ENCODE assay signal across 28 cellular contexts in the genomic region with DNA sequence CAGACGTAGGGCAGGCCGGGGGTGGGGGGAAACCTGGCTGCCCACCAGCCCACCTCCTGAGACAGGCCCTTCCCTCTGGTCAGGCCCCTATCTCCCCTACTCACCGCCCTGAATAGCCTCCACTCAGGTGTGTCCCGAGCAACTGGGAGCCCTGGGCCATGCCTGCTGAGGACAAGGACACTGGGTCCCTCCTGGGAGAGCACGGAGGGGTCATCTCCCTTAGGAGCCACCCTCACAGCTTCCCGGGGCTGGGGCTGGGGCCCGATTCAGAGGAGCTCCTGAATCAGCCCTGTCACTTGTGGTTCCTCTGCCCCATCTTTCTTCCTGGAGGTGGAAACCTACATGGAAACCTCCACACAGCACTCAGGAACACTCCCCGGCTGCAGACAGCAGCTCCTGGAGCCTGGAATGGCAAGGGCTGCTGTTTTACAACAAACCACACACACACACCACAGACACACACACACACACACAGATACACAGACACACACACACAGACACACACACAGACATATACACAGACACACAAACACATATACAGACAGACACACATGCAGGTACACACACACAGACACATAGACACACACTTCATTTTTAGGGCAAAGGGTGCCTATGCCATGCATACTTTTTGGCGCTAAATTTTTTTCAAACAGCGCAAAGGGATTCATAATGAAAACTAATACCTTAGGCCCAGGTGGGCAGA. TPM values are rescaled to one million over a fixed set of nuclear protein-coding genes. Genes with fewer than 3 reads are reported as not detected.
DNase-seq lines count a peak whose midpoint lies in the region; ATAC-seq, FAIRE-seq and TF ChIP-seq lines count a peak whose summit lies in the region.
"Had no signal": no experiment of that assay in that cellular context is flagged by ENCODE, and none has a peak within 500 bp of the region (broad histone marks: within the 10 kb centered on the region; RNA-seq: fewer than 3 reads in every experiment).

No MANE protein-coding gene starts in this region.

- H3K4me2 ChIP-seq in GM12878 (ENCODE audit: control insufficient read depth, insufficient read depth): no peak overlapping the region
- H3K4me2 ChIP-seq: PC-9 had no signal

- BruUV-seq in GM12878 (replicated peaks; lab: Mats Ljungman, UMichigan): no TSS peak

- H3K9me3 ChIP-seq in heart right ventricle (peaks cover 0 to 9% (median 0%) of the 10 kb centered on the region in 11 donors), GM12878 (replicated peaks; ENCODE audit: control insufficient read depth, insufficient read depth, low read length) (peaks cover 3% of the 10 kb centered on the region; the same call in 2 of the 3 replicates), lower lobe of right lung (no peaks in the 10 kb centered on the region), upper lobe of left lung (peaks cover 0 to 4% (median 2%) of the 10 kb centered on the region in 4 donors)
- H3K9me3 ChIP-seq in naive thymus-derived CD4-positive, alpha-beta T cell (ENCODE audit: control insufficient read depth in 2 of 3, low read length in 3 of 3): no peaks in the 10 kb centered on the region
- H3K9me3 ChIP-seq: MG63, sigmoid colon, uterus had no signal

- TF ChIP-seq RAD21 in GM12878 (IDR thresholded peaks at IDR 0.05; ENCODE audit: insufficient read depth, low read depth, low read length): no peak

- no peaks in the 10 kb centered on the region for H3K27me3 ChIP-seq in heart right ventricle
- H3K27me3 ChIP-seq in GM12878 (replicated peaks in 1 of 2; ENCODE audit: control insufficient read depth in 2 of 2, insufficient read depth in 2 of 2, low read length in 1 of 2): no peaks in the 10 kb centered on the region
- H3K27me3 ChIP-seq in lower lobe of right lung (ENCODE audit: low read depth): no peaks in the 10 kb centered on the region
- no peaks in the 10 kb centered on the region for H3K27me3 ChIP-seq in upper lobe of left lung
- no peaks in the 10 kb centered on the region for H3K27me3 ChIP-seq in naive thymus-derived CD4-positive, alpha-beta T cell (ENCODE audit: control insufficient read depth in 2 of 2, insufficient read depth in 2 of 2, low read length in 2 of 2)
- H3K27me3 ChIP-seq: MG63, sigmoid colon, uterus had no signal

- no peaks in the 10 kb centered on the region; the same call in 1 of the 2 replicates for H3K79me2 ChIP-seq in GM12878 (ENCODE audit: control insufficient read depth, insufficient read depth, low read length)

- TF ChIP-seq POLR2A in GM12878 (IDR thresholded peaks at IDR 0.05; ENCODE audit: low read depth, low read length) (no peak), upper lobe of left lung (IDR thresholded peaks at IDR 0.05) (no peak), GM12892 (IDR thresholded peaks at IDR 0.05; ENCODE audit: low read depth, low read length) (no peak)

- FAIRE-seq in GM12878 (lab: Jason Lieb, UNC) (no peak), GM12892 (lab: Jason Lieb, UNC) (no peak)

- WGBS in heart right ventricle, 2 donors: 45 to 50% methylated on average over 10 of the region's 10 CpGs
- WGBS in GM12878 (ENCODE audit: insufficient coverage, insufficient replicate concordance, low lambda C conversion rate, missing lambda C conversion rate): 56% methylated on average over 10 of the region's 10 CpGs
- 58 to 64% methylated on average over 6 to 10 of the region's 10 CpGs for WGBS in upper lobe of left lung, 2 donors

- ATAC-seq in heart right ventricle (peak in 7 of 8 donors; percentile 20 to 68 (median 39)), GM12878 (no peak), lower lobe of right lung (peak in 1 of 2 donors; percentile 8), upper lobe of left lung (ENCODE audit: low FRiP score in 2 of 2) (peak in 1 of 2 donors; percentile 12), HG03025 (IDR thresholded peaks at IDR 0.05; ENCODE audit: low FRiP score, unreplicated experiment) (no peak)
- ATAC-seq in naive thymus-derived CD4-positive, alpha-beta T cell: no peak
- ATAC-seq: HCT116 had no signal

- DNase-seq in heart right ventricle (no peak), cardiac septum (ENCODE audit: low spot score) (no peak), GM12878 (ENCODE audit: low read depth, low spot score) (no peak), lower lobe of right lung (peak; percentile 33), upper lobe of left lung (no peak), GM12892 (ENCODE audit: insufficient read length) (no peak)
- no peak for DNase-seq in naive thymus-derived CD4-positive, alpha-beta T cell
- DNase-seq: activated CD4-positive, alpha-beta T cell treated with anti-CD3 and anti-CD28 coated beads for 48 hours; activated naive CD4-positive, alpha-beta T cell treated with anti-CD3 and anti-CD28 coated beads for 36 hours; activated T-cell treated with anti-CD3 and anti-CD28 coated beads, Interleukin-2, amount 50 U/mL, for 72 hours; anterior cingulate cortex; hippocampal formation; islet precursor cell; mammary epithelial cell; MG63; NCI-H1417; NCI-H446; PC-9; SIG-M5; stimulated activated CD8-positive, alpha-beta memory T cell treated with anti-CD3 and anti-CD28 coated beads, Interleukin-4, amount 100 ng/mL, for 48 hours; T-helper 1 cell; uterus had no signal

- TF ChIP-seq EP300 in GM12878 (IDR thresholded peaks at IDR 0.05; ENCODE audit: borderline replicate concordance in 1 of 2, control insufficient read depth in 1 of 2, low read depth in 2 of 2, low read length in 2 of 2) (no peak), upper lobe of left lung (IDR thresholded peaks at IDR 0.05) (no peak)

- CTCF ChIA-PET in GM12878 (lab: Yijun Ruan, JAX): interaction anchor here (1.0 to 1.3 kb wide), 2 partner anchors 11 to 42 kb away, joined by 3 to 4 read pairs; no protein-coding TSS in a partner anchor
- CTCF ChIA-PET in naive thymus-derived CD4-positive, alpha-beta T cell (lab: Charles Lee): no interaction called here

- no peak overlapping the region for H2AFZ ChIP-seq in GM12878 (ENCODE audit: control insufficient read depth, low read depth, low read length)
- H2AFZ ChIP-seq: PC-9 had no signal

- H3K4me1 ChIP-seq in heart right ventricle (peaks cover 0 to 10% (median 6%) of the 10 kb centered on the region in 9 donors), GM12878 (ENCODE audit: control insufficient read depth, insufficient read depth, low read length) (peaks cover 6% of the 10 kb centered on the region), lower lobe of right lung (peaks cover 3% of the 10 kb centered on the region), upper lobe of left lung (peaks cover 0 to 9% (median 4%) of the 10 kb centered on the region in 4 donors)
- no peaks in the 10 kb centered on the region for H3K4me1 ChIP-seq in naive thymus-derived CD4-positive, alpha-beta T cell (ENCODE audit: control insufficient read depth in 2 of 2, insufficient read depth in 2 of 2, low read length in 2 of 2)
- H3K4me1 ChIP-seq: sigmoid colon, uterus had no signal

- H4K20me1 ChIP-seq in GM12878 (ENCODE audit: control insufficient read depth, insufficient read depth): no peaks in the 10 kb centered on the region

- H3K9ac ChIP-seq in GM12878 (ENCODE audit: control insufficient read depth, insufficient read depth, low read length): no peak overlapping the region
- H3K9ac ChIP-seq: BLaER1 treated with 17β-estradiol and CSF1 and Interleukin-3, amounts not matched to agents 10 nM and 100 nM had no signal

- peaks cover 0 to 3% (median 0%) of the 10 kb centered on the region in 5 donors for H3K36me3 Mint-ChIP-seq in naive thymus-derived CD4-positive, alpha-beta T cell

- no peak overlapping the region for H3K4me3 Mint-ChIP-seq in naive thymus-derived CD4-positive, alpha-beta T cell
- H3K4me3 Mint-ChIP-seq: activated naive CD4-positive, alpha-beta T cell treated with anti-CD3 and anti-CD28 coated beads for 36 hours; activated T-cell treated with anti-CD3 and anti-CD28 coated beads, Interleukin-2, amount 50 U/mL, for 72 hours had no signal

- in situ Hi-C loops in GM12878 (cut with MboI): no loop called here

- H3K36me3 ChIP-seq in heart right ventricle: no peaks in the 10 kb centered on the region
- H3K36me3 ChIP-seq in GM12878 (ENCODE audit: control insufficient read depth in 2 of 2, insufficient read depth in 2 of 2, low read length in 1 of 2): no peaks in the 10 kb centered on the region; a peak in 1 of 4 replicates
- no peaks in the 10 kb centered on the region for H3K36me3 ChIP-seq in lower lobe of right lung
- H3K36me3 ChIP-seq in upper lobe of left lung: no peaks in the 10 kb centered on the region
- H3K36me3 ChIP-seq in naive thymus-derived CD4-positive, alpha-beta T cell (ENCODE audit: control insufficient read depth in 2 of 3, insufficient read depth in 3 of 3, low read length in 3 of 3): no peaks in the 10 kb centered on the region
- H3K36me3 ChIP-seq: BLaER1 treated with 17β-estradiol and CSF1 and Interleukin-3, amounts not matched to agents 10 nM and 100 nM; MG63; sigmoid colon; uterus had no signal

- SMC1A ChIA-PET in GM12878 (lab: Charles Lee; ENCODE audit: uncharacterized antibody, unreplicated experiment): interaction anchor here (1.4 to 16.1 kb wide), 2 partner anchors 22 to 28 kb away, joined by 3 to 165 read pairs; no protein-coding TSS in a partner anchor

- no peak overlapping the region for H3K4me3 ChIP-seq in heart right ventricle
- H3K4me3 ChIP-seq in GM12878: no peak overlapping the region
- H3K4me3 ChIP-seq in lower lobe of right lung: no peak overlapping the region
- H3K4me3 ChIP-seq in upper lobe of left lung: no peak overlapping the region
- no peak overlapping the region for H3K4me3 ChIP-seq in naive thymus-derived CD4-positive, alpha-beta T cell (ENCODE audit: low read length)
- H3K4me3 ChIP-seq: BLaER1 treated with 17β-estradiol and CSF1 and Interleukin-3, amounts not matched to agents 10 nM and 100 nM; MG63; PC-9; sigmoid colon; uterus had no signal

- RAD21 ChIA-PET in GM12878 (lab: Charles Lee; ENCODE audit: unreplicated experiment): interaction anchor here (10.8 kb wide), 1 partner anchor 29 kb away, joined by 153 read pairs; no protein-coding TSS in a partner anchor

- intact Hi-C loops in heart right ventricle (cut with DNase I) (no loop called here), cardiac septum (cut with DNase I) (no loop called here), GM12878 (cut with micrococcal nuclease; ENCODE audit: unreplicated experiment) (no loop called here), lower lobe of right lung (cut with DNase I) (no loop called here)
- intact Hi-C loops in naive thymus-derived CD4-positive, alpha-beta T cell (cut with micrococcal nuclease): no loop called here

- H3K27me3 Mint-ChIP-seq in naive thymus-derived CD4-positive, alpha-beta T cell: peaks cover 6 to 40% (median 12%) of the 10 kb centered on the region in 5 donors

- H3K27ac ChIP-seq in heart right ventricle (no peak overlapping the region), GM12878 (ENCODE audit: control insufficient read depth, insufficient read depth) (no peak overlapping the region), lower lobe of right lung (no peak overlapping the region), upper lobe of left lung (peak overlapping the region in 3 of 4 donors; percentile 34 to 71 (median 40))
- H3K27ac ChIP-seq in naive thymus-derived CD4-positive, alpha-beta T cell (ENCODE audit: low read depth, low read length): no peak overlapping the region
- H3K27ac ChIP-seq: BLaER1 treated with 17β-estradiol and CSF1 and Interleukin-3, amounts not matched to agents 10 nM and 100 nM; epithelial cell of prostate; PC-9; sigmoid colon; uterus had no signal

- TF ChIP-seq CTCF in heart right ventricle (IDR thresholded peaks at IDR 0.05) (no peak), GM12878 (IDR thresholded peaks at IDR 0.05 in 2 of 3, conservative IDR thresholded peaks at IDR 0.05 in 1 of 3; ENCODE audit: control insufficient read depth in 2 of 3, extremely low read depth in 1 of 3, insufficient read depth in 1 of 3, low read depth in 3 of 3, low read length in 3 of 3) (no peak), lower lobe of right lung (IDR thresholded peaks at IDR 0.05) (no peak), upper lobe of left lung (IDR thresholded peaks at IDR 0.05) (no peak)

- H3K27ac Mint-ChIP-seq in naive thymus-derived CD4-positive, alpha-beta T cell: no peak overlapping the region
- H3K27ac Mint-ChIP-seq: activated naive CD4-positive, alpha-beta T cell treated with anti-CD3 and anti-CD28 coated beads for 36 hours had no signal

- POLR2A ChIA-PET in GM12878 (lab: Charles Lee): interaction anchor here (0.5 to 15.3 kb wide), 5 partner anchors 9 to 45 kb away, joined by 3 to 239 read pairs (median 3); no protein-coding TSS in a partner anchor
- POLR2A ChIA-PET in naive thymus-derived CD4-positive, alpha-beta T cell (lab: Charles Lee): no interaction called here

- H3K4me1 Mint-ChIP-seq in naive thymus-derived CD4-positive, alpha-beta T cell: peaks cover 0 to 5% (median 0%) of the 10 kb centered on the region in 7 donors

- peaks cover 0 to 4% (median 0%) of the 10 kb centered on the region in 11 donors for H3K9me3 Mint-ChIP-seq in naive thymus-derived CD4-positive, alpha-beta T cell

RNA-seq across cellular contexts. Expression of a gene that starts 9.6 kb away (rescaled TPM):
- total RNA-seq in heart right ventricle (1 to 10 TPM in 1 of 10 donors, under 1 TPM in 8, not detected in 1; 0.26 to 1.1 (median 0.42) TPM), cardiac septum (1.3 TPM), GM12878 (2014; rRNA removed) (12.0 and 19.4 TPM in 2 replicates), GM12878 (2014; rRNA removed; fragmentation: Illumina TruSeq; extraction: Trizol) (4.3 and 5.8 TPM in 2 replicates), GM12878 (2021) (17.5 and 18.3 TPM in 2 replicates), lower lobe of right lung (8.2 TPM), upper lobe of left lung (10 to 100 TPM in 2 of 6 donors, 1 to 10 TPM in 4; 2.1 to 31.6 (median 8.4) TPM)
- polyA plus RNA-seq in heart right ventricle (under 1 TPM; 0.22 to 0.23 TPM), GM12878 (2011; rRNA removed) (29.3 and 60.3 TPM in 2 replicates), GM12878 (2014; fragmentation: Illumina TruSeq; extraction: Trizol) (0.54 and 2.3 TPM in 2 replicates), GM12878 (2014; fragmentation: Nextera tagmentation; extraction: Ambion mirVana) (1 to 10 TPM; 1.2 to 2.3 TPM), GM12878 (2014; rRNA removed) (20.7 and 23.8 TPM in 2 replicates), GM12878 (2016; fragmentation: Nextera tagmentation; extraction: Ambion mirVana) (10 to 100 TPM in 1 of 2 experiments, 1 to 10 TPM in 1; 10.0 to 13.9 TPM)
- total RNA-seq in GM12878 (2013; cell fraction: nucleolus; rRNA removed): 185 and 191 TPM in 2 replicates
- 2.5 TPM for polyA plus RNA-seq in GM12878 (2011; ENCODE audit: low read depth)
- polyA plus RNA-seq in GM12878 (2011; cell fraction: cytosol; rRNA removed): 73.9 and 121 TPM in 2 replicates
- polyA plus RNA-seq in GM12878 (2011; cell fraction: nucleus; rRNA removed): 196 and 245 TPM in 2 replicates
- 7.6 and 8.4 TPM in 2 replicates for polyA plus RNA-seq in GM12878 (2012)
- 53.3 and 85.9 TPM in 2 replicates for polyA minus RNA-seq in GM12878 (2011; rRNA and poly(A)+ RNA removed)
- 22.1 and 26.0 TPM in 2 replicates for polyA minus RNA-seq in GM12878 (2011; cell fraction: cytosol; rRNA and poly(A)+ RNA removed)
- 59.2 and 86.3 TPM in 2 replicates for polyA minus RNA-seq in GM12878 (2011; cell fraction: nucleus; rRNA and poly(A)+ RNA removed)
- total RNA-seq in naive thymus-derived CD4-positive, alpha-beta T cell: 1 to 10 TPM in 2 of 5 experiments, not detected in 3; 1.2 to 2.0 TPM
- not detected for polyA plus RNA-seq in naive thymus-derived CD4-positive, alpha-beta T cell
- polyA plus RNA-seq in GM12892 (2012; ENCODE audit: missing spikeins): 10.9 TPM
- total RNA-seq: A673; activated naive CD4-positive, alpha-beta T cell treated with anti-CD3 and anti-CD28 coated beads for 36 hours had no signal
- polyA plus RNA-seq: mammary epithelial cell had no signal

Comparison
In these comparisons a context has a peak if more than half of its experiments do, and no peak if none do; other contexts are left out.
1. ATAC-seq: peak in heart right ventricle (7 of 8); none in GM12878 (single experiment), naive thymus-derived CD4-positive, alpha-beta T cell (single experiment) and HG03025 (single experiment).
2. H3K27ac ChIP-seq: peak in upper lobe of left lung (3 of 4); none in heart right ventricle (0 of 10), GM12878 (single experiment), lower lobe of right lung (single experiment) and naive thymus-derived CD4-positive, alpha-beta T cell (single experiment).